ENCODE assay signal across 2 cellular contexts in genomic region chr11:73743045-73743444, GRCh38.
TF ChIP-seq lines count a peak whose summit lies in the region.

No MANE protein-coding gene starts in this region.

TF ChIP-seq in HepG2, 621 proteins besides CTCF, POLR2A, EP300 and RAD21:
- peak; percentile 31; the same call in 1 of the 2 replicates for TF ChIP-seq CEBPB (IDR thresholded peaks at IDR 0.05; ENCODE audit: borderline replicate concordance, low read depth, low read length)
- no peak for TF ChIP-seq PAX8 (CRISPR knock-in tag; IDR thresholded peaks at IDR 0.05; ENCODE audit: borderline replicate concordance)

TF ChIP-seq in WTC11, 78 proteins besides CTCF, POLR2A, EP300 and RAD21:
- TF ChIP-seq, protein P1, sequence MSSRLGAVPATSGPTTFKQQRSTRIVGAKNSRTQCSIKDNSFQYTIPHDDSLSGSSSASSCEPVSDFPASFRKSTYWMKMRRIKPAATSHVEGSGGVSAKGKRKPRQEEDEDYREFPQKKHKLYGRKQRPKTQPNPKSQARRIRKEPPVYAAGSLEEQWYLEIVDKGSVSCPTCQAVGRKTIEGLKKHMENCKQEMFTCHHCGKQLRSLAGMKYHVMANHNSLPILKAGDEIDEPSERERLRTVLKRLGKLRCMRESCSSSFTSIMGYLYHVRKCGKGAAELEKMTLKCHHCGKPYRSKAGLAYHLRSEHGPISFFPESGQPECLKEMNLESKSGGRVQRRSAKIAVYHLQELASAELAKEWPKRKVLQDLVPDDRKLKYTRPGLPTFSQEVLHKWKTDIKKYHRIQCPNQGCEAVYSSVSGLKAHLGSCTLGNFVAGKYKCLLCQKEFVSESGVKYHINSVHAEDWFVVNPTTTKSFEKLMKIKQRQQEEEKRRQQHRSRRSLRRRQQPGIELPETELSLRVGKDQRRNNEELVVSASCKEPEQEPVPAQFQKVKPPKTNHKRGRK (CRISPR knock-in tag; IDR thresholded peaks at IDR 0.05; ENCODE audit: borderline replicate concordance) = no peak
- no peak for TF ChIP-seq RELA (CRISPR knock-in tag; IDR thresholded peaks at IDR 0.05; ENCODE audit: borderline replicate concordance)
- TF ChIP-seq EMX1 (CRISPR knock-in tag; IDR thresholded peaks at IDR 0.05) = no peak
